ENCODE assay signal across 16 cellular contexts in genomic region chr1:100769906-100770646, GRCh38. TPM values are rescaled to one million over a fixed set of nuclear protein-coding genes. Genes with fewer than 3 reads are reported as not detected.
DNase-seq lines count a peak whose midpoint lies in the region; ATAC-seq and TF ChIP-seq lines count a peak whose summit lies in the region.
"Had no signal": no experiment of that assay in that cellular context is flagged by ENCODE, and none has a peak within 500 bp of the region (broad histone marks: within the 10 kb centered on the region; RNA-seq: fewer than 3 reads in every experiment).

No MANE protein-coding gene starts in this region.

- TF ChIP-seq CTCF in cardiac fibroblast (IDR thresholded peaks at IDR 0.05; ENCODE audit: low read depth, low read length) (no peak), thoracic aorta (IDR thresholded peaks at IDR 0.05) (no peak)

- H3K9me3 ChIP-seq in MG63: no peaks in the 10 kb centered on the region; the same call in 1 of the 2 replicates
- no peaks in the 10 kb centered on the region for H3K9me3 ChIP-seq in thoracic aorta

- H3K27ac ChIP-seq in thoracic aorta: peak overlapping the region in 1 of 2 donors; percentile 10

- DNase-seq in MG63 (peak; percentile 26), cardiac fibroblast (ENCODE audit: low read depth in 2 of 2) (peak; percentile 43 to 54), glomerular endothelial cell (ENCODE audit: extremely low read depth, low read depth, low spot score) (peak; percentile 27), thoracic aorta (ENCODE audit: low spot score) (no peak), SIG-M5 treated with dmso at 0.1 percent for 504 hours (lab: John Stamatoyannopoulos, UW; ENCODE audit: unreplicated experiment) (no peak), KG1 (lab: John Stamatoyannopoulos, UW) (no peak)
- DNase-seq: CD8-positive, alpha-beta memory T cell; DND-41; GF-D8; Karpas-422; NCI-H1417 treated with DMSO at 0.1 percent for 48 hours; NCI-H2029 treated with DMSO at 0.1 percent for 48 hours; NCI-H510A treated with DMSO at 0.1 percent for 48 hours had no signal

- no peaks in the 10 kb centered on the region for H3K27me3 ChIP-seq in MG63
- no peaks in the 10 kb centered on the region for H3K27me3 ChIP-seq in thoracic aorta (replicated peaks; ENCODE audit: insufficient read depth)

- H3K4me1 ChIP-seq in thoracic aorta (ENCODE audit: control insufficient read depth in 1 of 2, low read depth in 2 of 2): peaks cover 4 to 15% of the 10 kb centered on the region in 2 donors

- ATAC-seq in thoracic aorta (ENCODE audit: insufficient number of reproducible peaks, low FRiP score, low read depth) (no peak), GM18907 (IDR thresholded peaks at IDR 0.05; ENCODE audit: unreplicated experiment) (no peak)

- no peak overlapping the region for H3K4me3 ChIP-seq in MG63
- no peak overlapping the region for H3K4me3 ChIP-seq in cardiac fibroblast (replicated peaks in 1 of 2; ENCODE audit: low read depth in 2 of 2, low read length in 2 of 2)
- H3K4me3 ChIP-seq in thoracic aorta: peak overlapping the region; percentile 27

- H3K36me3 ChIP-seq in MG63 (no peaks in the 10 kb centered on the region), thoracic aorta (no peaks in the 10 kb centered on the region)

RNA-seq across cellular contexts. Expression of gene VCAM1, which starts 50.5 kb away (rescaled TPM):
- total RNA-seq in MG63 (2014; rRNA removed; shearing (Covaris generic); ENCODE audit: low replicate concordance): not detected in 2 replicates
- 61.9 and 66.7 TPM in 2 replicates for total RNA-seq in glomerular endothelial cell
- total RNA-seq in thoracic aorta: 10 to 100 TPM; 42.4 to 77.6 TPM
- total RNA-seq: H1, SK-MEL-5 had no signal

Comparison
In these comparisons a context has a peak if more than half of its experiments do, and no peak if none do; other contexts are left out.
1. DNase-seq: peak in MG63 (single experiment), cardiac fibroblast (2 of 2) and glomerular endothelial cell (single experiment); none in thoracic aorta (single experiment), SIG-M5 treated with dmso at 0.1 percent for 504 hours (single experiment) and KG1 (single experiment).
2. RNA of gene VCAM1, which starts 50.5 kb away (total RNA-seq): 42.4 to 77.6 TPM in thoracic aorta and 61.9 to 66.7 TPM in glomerular endothelial cell; not detected in MG63; every median in the first group is over 10 times any median in the second.